ENCODE assay signal across 8 cellular contexts in genomic region chr4:170259631-170260153, GRCh38.
DNase-seq lines count a peak whose midpoint lies in the region; ATAC-seq and TF ChIP-seq lines count a peak whose summit lies in the region.

No MANE protein-coding gene starts in this region.

- intact Hi-C loops in sigmoid colon (cut with DNase I), result loop anchor here (5.0 kb wide), 1 partner anchor 593 kb away; no protein-coding TSS in a partner anchor

- ATAC-seq in GM21528 (IDR thresholded peaks at IDR 0.05; ENCODE audit: low FRiP score, unreplicated experiment), result peak; percentile 100

- no peaks in the 10 kb centered on the region for H3K36me3 Mint-ChIP-seq in activated T-cell treated with anti-CD3 and anti-CD28 coated beads, Interleukin-2, amount 50 U/mL, for 24 hours (ENCODE audit: low read depth)

- H3K4me1 Mint-ChIP-seq in activated T-cell treated with anti-CD3 and anti-CD28 coated beads, Interleukin-2, amount 50 U/mL, for 24 hours (ENCODE audit: low read depth), result no peaks in the 10 kb centered on the region

- no peak overlapping the region for H3K4me3 Mint-ChIP-seq in activated T-cell treated with anti-CD3 and anti-CD28 coated beads, Interleukin-2, amount 50 U/mL, for 24 hours

- TF ChIP-seq CTCF in sigmoid colon (IDR thresholded peaks at IDR 0.05), result peak in 3 of 4 experiments; percentile 39 to 76 (median 61)

- H3K27ac ChIP-seq in sigmoid colon, result no peak overlapping the region

- H3K9me3 ChIP-seq in adipocyte (ENCODE audit: control insufficient read depth, low read length) (no peaks in the 10 kb centered on the region), sigmoid colon (no peaks in the 10 kb centered on the region)

- H3K27me3 Mint-ChIP-seq in activated T-cell treated with anti-CD3 and anti-CD28 coated beads, Interleukin-2, amount 50 U/mL, for 24 hours, result no peaks in the 10 kb centered on the region

- no peak for TF ChIP-seq EP300 in sigmoid colon (IDR thresholded peaks at IDR 0.05)

- H3K9ac ChIP-seq in adipocyte (ENCODE audit: low read length), result no peak overlapping the region

- 17% methylated on average over 6 of the region's 6 CpGs for WGBS in sigmoid colon, 2 donors

- H3K36me3 ChIP-seq in adipocyte (ENCODE audit: control insufficient read depth, insufficient read depth, low read length, severe bottlenecking) (no peaks in the 10 kb centered on the region), sigmoid colon (no peaks in the 10 kb centered on the region)

- no peak overlapping the region for H3K27ac Mint-ChIP-seq in activated T-cell treated with anti-CD3 and anti-CD28 coated beads, Interleukin-2, amount 50 U/mL, for 24 hours

- H3K4me3 ChIP-seq in adipocyte (ENCODE audit: low read length) (no peak overlapping the region), sigmoid colon (no peak overlapping the region)

- DNase-seq in activated T-cell treated with anti-CD3 and anti-CD28 coated beads, Interleukin-2, amount 50 U/mL, for 24 hours, result peak; percentile 31
- DNase-seq in activated T-cell treated with anti-CD3 and anti-CD28 coated beads, Interleukin-2, amount 50 U/mL, for 1 hour, result no peak
- DNase-seq in HPDE6-E6E7 (ENCODE audit: extremely low spot score) (peak; percentile 62), NCI-H774 (lab: John Stamatoyannopoulos, UW) (peak; percentile 77), adipocyte (ENCODE audit: low read depth) (peak; percentile 97), hepatic stellate cell (ENCODE audit: low spot score) (peak; percentile 20), sigmoid colon (peak; percentile 67)

- no peak for TF ChIP-seq POLR2A in sigmoid colon (IDR thresholded peaks at IDR 0.05)

- H3K27me3 ChIP-seq in adipocyte (replicated peaks; ENCODE audit: control insufficient read depth, insufficient read depth, low read length), result peaks cover 6% of the 10 kb centered on the region
- no peaks in the 10 kb centered on the region for H3K27me3 ChIP-seq in sigmoid colon

- H3K9me3 Mint-ChIP-seq in activated T-cell treated with anti-CD3 and anti-CD28 coated beads, Interleukin-2, amount 50 U/mL, for 24 hours, result peaks cover 2% of the 10 kb centered on the region

- no peaks in the 10 kb centered on the region for H3K4me1 ChIP-seq in adipocyte (ENCODE audit: control insufficient read depth, insufficient read depth, low read length)
- H3K4me1 ChIP-seq in sigmoid colon, result no peaks in the 10 kb centered on the region
